In the genomic region with DNA sequence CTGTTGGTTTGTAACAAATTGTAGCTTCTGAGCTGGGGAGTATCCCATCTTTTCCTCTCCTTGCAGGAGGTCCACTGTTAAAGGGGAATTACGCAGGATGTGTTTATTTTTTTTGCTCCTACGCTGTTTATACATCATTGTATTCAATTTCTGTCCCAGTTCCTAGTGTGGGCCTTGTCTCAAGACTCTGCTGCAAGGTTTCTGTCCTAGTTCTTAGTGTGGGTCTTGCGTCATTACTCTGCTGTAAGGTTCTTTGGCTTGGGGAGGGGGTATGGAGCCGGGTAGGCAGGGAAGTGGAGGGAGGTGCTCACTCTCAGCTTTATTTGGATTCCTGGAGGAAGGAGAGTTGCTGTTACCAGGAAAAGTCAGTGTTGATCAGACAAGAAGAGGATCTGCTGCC, we compare ENCODE assay signal across 15 cellular contexts.
DNase-seq lines count a peak whose midpoint lies in the region; ATAC-seq, FAIRE-seq and TF ChIP-seq lines count a peak whose summit lies in the region.
"Had no signal": no experiment of that assay in that cellular context is flagged by ENCODE, and none has a peak within 500 bp of the region (broad histone marks: within the 10 kb centered on the region; RNA-seq: fewer than 3 reads in every experiment).

No MANE protein-coding gene starts in this region.

- no peaks in the 10 kb centered on the region for H3K9me3 ChIP-seq in heart left ventricle
- no peaks in the 10 kb centered on the region for H3K9me3 ChIP-seq in K562 (replicated peaks; ENCODE audit: control insufficient read depth, insufficient read depth, low read depth, low read length)
- no peaks in the 10 kb centered on the region for H3K9me3 ChIP-seq in lower lobe of right lung
- H3K9me3 ChIP-seq in upper lobe of left lung: no peaks in the 10 kb centered on the region
- no peaks in the 10 kb centered on the region for H3K9me3 ChIP-seq in MG63

- H3K27me3 ChIP-seq in heart left ventricle (no peaks in the 10 kb centered on the region), K562 (ENCODE audit: control insufficient read depth in 2 of 2, insufficient read depth in 2 of 2, low read length in 2 of 2) (no peaks in the 10 kb centered on the region), lower lobe of right lung (ENCODE audit: low read depth) (no peaks in the 10 kb centered on the region), upper lobe of left lung (no peaks in the 10 kb centered on the region), MG63 (no peaks in the 10 kb centered on the region)

- no peak for TF ChIP-seq RAD21 in K562 (CRISPR knock-in tag; conservative IDR thresholded peaks at IDR 0.05 in 1 of 2, IDR thresholded peaks at IDR 0.05 in 1 of 2)

- no peak for TF ChIP-seq POLR2A in heart left ventricle (IDR thresholded peaks at IDR 0.05)
- no peak for TF ChIP-seq POLR2A in K562 (conservative IDR thresholded peaks at IDR 0.05)
- TF ChIP-seq POLR2A in upper lobe of left lung (IDR thresholded peaks at IDR 0.05): no peak

- H3K27ac ChIP-seq in heart left ventricle (peak overlapping the region in 7 of 12 donors; percentile 38 to 63 (median 49)), K562 (ENCODE audit: extremely low read depth, low read depth, low read length) (no peak overlapping the region), lower lobe of right lung (peak overlapping the region; percentile 49), upper lobe of left lung (peak overlapping the region; percentile 8 to 80 (median 38))

- ATAC-seq in heart left ventricle (peak in 1 of 4 donors; percentile 83), Right ventricle myocardium superior (ENCODE audit: poor library complexity) (no peak), K562 (no peak), lower lobe of right lung (peak in 1 of 2 donors; percentile 25), upper lobe of left lung (ENCODE audit: low FRiP score in 2 of 2) (no peak), GM18858 (IDR thresholded peaks at IDR 0.05; ENCODE audit: unreplicated experiment) (no peak), GM18861 (IDR thresholded peaks at IDR 0.05; ENCODE audit: unreplicated experiment) (no peak)
- ATAC-seq: GM12878, left lobe of liver had no signal

- TF ChIP-seq CTCF in heart left ventricle (IDR thresholded peaks at IDR 0.05) (no peak), K562 (IDR thresholded peaks at IDR 0.05 in 2 of 3, conservative IDR thresholded peaks at IDR 0.05 in 1 of 3; ENCODE audit: insufficient read depth in 2 of 3, low read depth in 1 of 3, low read length in 3 of 3) (no peak), lower lobe of right lung (IDR thresholded peaks at IDR 0.05) (no peak), upper lobe of left lung (IDR thresholded peaks at IDR 0.05) (no peak)

- H3K4me3 ChIP-seq in heart left ventricle (no peak overlapping the region), K562 (no peak overlapping the region), lower lobe of right lung (no peak overlapping the region), upper lobe of left lung (no peak overlapping the region), MG63 (no peak overlapping the region)
- H3K4me3 ChIP-seq: GM12878 had no signal

- in situ Hi-C loops in K562 (cut with MboI): loop anchor here (25.0 kb wide), 2 partner anchors 193 to 343 kb away; a partner anchor contains a TSS

- WGBS in heart left ventricle, 4 donors: 62 to 66% (median 64%) methylated on average over 4 of the region's 4 CpGs
- 50% methylated on average over 4 of the region's 4 CpGs for WGBS in K562 (ENCODE audit: insufficient coverage, low coverage, missing lambda C conversion rate)
- 20 to 40% methylated on average over 4 of the region's 4 CpGs for WGBS in upper lobe of left lung, 2 donors

- no peak overlapping the region for H3K4me2 ChIP-seq in K562 (ENCODE audit: insufficient read depth, low read length)

- CTCF ChIA-PET in K562 (lab: Yijun Ruan, JAX; ENCODE audit: low intra/inter-chr PET ratio): no interaction called here

- H3K79me2 ChIP-seq in K562 (ENCODE audit: control insufficient read depth, insufficient read depth, low read length): peaks cover 3% of the 10 kb centered on the region; the same call in 2 of the 3 replicates

- H4K20me1 ChIP-seq in K562 (replicated peaks; ENCODE audit: control insufficient read depth, insufficient read depth, low read length): no peaks in the 10 kb centered on the region

- H3K9ac ChIP-seq in K562 (ENCODE audit: insufficient read depth in 1 of 2, low read depth in 2 of 2, low read length in 2 of 2): no peak overlapping the region

- intact Hi-C loops in heart left ventricle (cut with DNase I) (loop anchor here in 8 of 10 donors (5.0 to 10.0 kb wide), 8 partner anchors 73 to 415 kb away; a partner anchor contains a TSS), Right ventricle myocardium superior (cut with DNase I) (loop anchor here (5.0 kb wide), 2 partner anchors 73 to 178 kb away; no protein-coding TSS in a partner anchor), K562 (cut with micrococcal nuclease) (loop anchor here (5.0 kb wide), 1 partner anchor 348 kb away; no protein-coding TSS in a partner anchor), lower lobe of right lung (cut with DNase I) (loop anchor here (10.0 kb wide), 1 partner anchor 75 kb away; a partner anchor contains a TSS)

- H3K4me1 ChIP-seq in heart left ventricle: peaks cover 0 to 35% (median 11%) of the 10 kb centered on the region in 12 donors
- H3K4me1 ChIP-seq in K562 (replicated peaks in 1 of 2; ENCODE audit: control insufficient read depth in 2 of 2, insufficient read depth in 2 of 2, low read length in 2 of 2): peaks cover 0 to 3% of the 10 kb centered on the region in 2 experiments; a peak in 2 of 5 replicates
- H3K4me1 ChIP-seq in lower lobe of right lung: peaks cover 47% of the 10 kb centered on the region
- H3K4me1 ChIP-seq in upper lobe of left lung: peaks cover 17 to 41% (median 29%) of the 10 kb centered on the region in 4 donors

- no TSS peak for BruUV-seq in K562 (replicated peaks; lab: Mats Ljungman, UMichigan)

- DNase-seq in heart left ventricle: no peak
- DNase-seq in Right ventricle myocardium superior: no peak
- DNase-seq in K562 (ENCODE audit: extremely low read depth in 1 of 4, low spot score in 3 of 4): no peak
- no peak for DNase-seq in lower lobe of right lung
- no peak for DNase-seq in upper lobe of left lung
- no peak for DNase-seq in MG63
- DNase-seq: activated CD4-positive, alpha-beta T cell treated with anti-CD3 and anti-CD28 coated beads, Interleukin-2, amount 50 U/mL, for 4 hours; cortex of kidney; DMS79 treated with DMSO at 0.1 percent for 48 hours; NCI-H2107; T-helper 1 cell had no signal

- FAIRE-seq in K562 (lab: Jason Lieb, UNC): no peak
- FAIRE-seq: GM12878 had no signal

- H3K36me3 ChIP-seq in heart left ventricle (no peaks in the 10 kb centered on the region), K562 (ENCODE audit: control insufficient read depth, insufficient read depth, low read length) (no peaks in the 10 kb centered on the region), lower lobe of right lung (no peaks in the 10 kb centered on the region), upper lobe of left lung (no peaks in the 10 kb centered on the region), MG63 (no peaks in the 10 kb centered on the region)

- H3K9me1 ChIP-seq in K562 (ENCODE audit: control insufficient read depth, insufficient read depth, low read length): no peaks in the 10 kb centered on the region

- TF ChIP-seq EP300 in K562 (IDR thresholded peaks at IDR 0.05; ENCODE audit: low read length) (no peak), upper lobe of left lung (IDR thresholded peaks at IDR 0.05) (no peak)

- H2AFZ ChIP-seq in K562 (ENCODE audit: low read depth, low read length): no peak overlapping the region

- POLR2A ChIA-PET in K562 (lab: Yijun Ruan, JAX): interaction anchor here (0.9 kb wide), 1 partner anchor 78 kb away, joined by 5 read pairs; a partner anchor contains a TSS

TF ChIP-seq in K562, 482 proteins besides CTCF, POLR2A, EP300 and RAD21:
- TF ChIP-seq SIRT6 (IDR thresholded peaks at IDR 0.05; ENCODE audit: low read depth, low read length) (no peak), KHSRP (IDR thresholded peaks at IDR 0.05) (no peak), CEBPG (CRISPR knock-in tag; IDR thresholded peaks at IDR 0.05) (no peak), CEBPG (tag; conservative IDR thresholded peaks at IDR 0.05 in 1 of 2, IDR thresholded peaks at IDR 0.05 in 1 of 2) (peak in 1 of 2 experiments; percentile 32; a peak in 1 of 4 replicates), CEBPB (tag; IDR thresholded peaks at IDR 0.05) (peak; percentile 22; the same call in 1 of the 2 replicates)
- TF ChIP-seq, protein P1, sequence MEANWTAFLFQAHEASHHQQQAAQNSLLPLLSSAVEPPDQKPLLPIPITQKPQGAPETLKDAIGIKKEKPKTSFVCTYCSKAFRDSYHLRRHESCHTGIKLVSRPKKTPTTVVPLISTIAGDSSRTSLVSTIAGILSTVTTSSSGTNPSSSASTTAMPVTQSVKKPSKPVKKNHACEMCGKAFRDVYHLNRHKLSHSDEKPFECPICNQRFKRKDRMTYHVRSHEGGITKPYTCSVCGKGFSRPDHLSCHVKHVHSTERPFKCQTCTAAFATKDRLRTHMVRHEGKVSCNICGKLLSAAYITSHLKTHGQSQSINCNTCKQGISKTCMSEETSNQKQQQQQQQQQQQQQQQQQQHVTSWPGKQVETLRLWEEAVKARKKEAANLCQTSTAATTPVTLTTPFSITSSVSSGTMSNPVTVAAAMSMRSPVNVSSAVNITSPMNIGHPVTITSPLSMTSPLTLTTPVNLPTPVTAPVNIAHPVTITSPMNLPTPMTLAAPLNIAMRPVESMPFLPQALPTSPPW (CRISPR knock-in tag; IDR thresholded peaks at IDR 0.05): 0 out of 2 replicates have a peak, but pooled peaks have one; percentile 20
- TF ChIP-seq, protein P2, sequence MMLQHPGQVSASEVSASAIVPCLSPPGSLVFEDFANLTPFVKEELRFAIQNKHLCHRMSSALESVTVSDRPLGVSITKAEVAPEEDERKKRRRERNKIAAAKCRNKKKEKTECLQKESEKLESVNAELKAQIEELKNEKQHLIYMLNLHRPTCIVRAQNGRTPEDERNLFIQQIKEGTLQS (IDR thresholded peaks at IDR 0.05): peak; percentile 61
- TF ChIP-seq, protein P2 (CRISPR knock-in tag; conservative IDR thresholded peaks at IDR 0.05): no peak
